11 cellular contexts compared by ENCODE assay signal in genomic region chr12:23760495-23760894, GRCh38.
DNase-seq lines count a peak whose midpoint lies in the region; ATAC-seq, FAIRE-seq and TF ChIP-seq lines count a peak whose summit lies in the region.
"Had no signal": no experiment of that assay in that cellular context is flagged by ENCODE, and none has a peak within 500 bp of the region (broad histone marks: within the 10 kb centered on the region; RNA-seq: fewer than 3 reads in every experiment).

No MANE protein-coding gene starts in this region.

- no peak overlapping the region for H3K18ac ChIP-seq in mesendoderm (ENCODE audit: low read length)

- no peak for TF ChIP-seq CTCF in K562 (IDR thresholded peaks at IDR 0.05 in 2 of 3, conservative IDR thresholded peaks at IDR 0.05 in 1 of 3; ENCODE audit: insufficient read depth in 2 of 3, low read depth in 1 of 3, low read length in 3 of 3)

- intact Hi-C loops in K562 (cut with micrococcal nuclease): no loop called here

- no peak for TF ChIP-seq POLR2A in K562 (conservative IDR thresholded peaks at IDR 0.05)

- H4K5ac ChIP-seq in mesendoderm (ENCODE audit: low read length): no peak overlapping the region

- 0 out of 2 replicates have a peak overlapping the region, but pooled peaks have one; percentile 26 for H3K27ac ChIP-seq in HUES64 (ENCODE audit: low read depth, low read length)
- H3K27ac ChIP-seq in K562 (ENCODE audit: extremely low read depth, low read depth, low read length): no peak overlapping the region
- H3K27ac ChIP-seq in mesendoderm (ENCODE audit: low read depth, low read length): no peak overlapping the region

- TF ChIP-seq RAD21 in K562 (CRISPR knock-in tag; conservative IDR thresholded peaks at IDR 0.05 in 1 of 2, IDR thresholded peaks at IDR 0.05 in 1 of 2): no peak

- WGBS in HUES64: 67% methylated on average over 1 of the region's 1 CpG
- 43% methylated on average over 1 of the region's 1 CpG for whole genome bisulfite sequencing in K562 (ENCODE audit: insufficient coverage, low coverage, missing lambda C conversion rate)
- WGBS in mesendoderm (ENCODE audit: extremely low coverage, insufficient coverage, low lambda C conversion rate): no CpG with 5 or more reads among the region's 1 CpG

- H3K4me2 ChIP-seq in K562 (ENCODE audit: insufficient read depth, low read length): no peak overlapping the region
- no peak overlapping the region for H3K4me2 ChIP-seq in mesendoderm (ENCODE audit: low read length)

- no peak overlapping the region for H2BK120ac ChIP-seq in mesendoderm (ENCODE audit: low read depth, low read length)

- no peaks in the 10 kb centered on the region for H3K27me3 ChIP-seq in HUES64 (ENCODE audit: insufficient read depth, low read length)
- H3K27me3 ChIP-seq in K562 (ENCODE audit: control insufficient read depth in 2 of 2, insufficient read depth in 2 of 2, low read length in 2 of 2): no peaks in the 10 kb centered on the region
- H3K27me3 ChIP-seq in mesendoderm (ENCODE audit: insufficient read depth, low read length, poor library complexity): no peaks in the 10 kb centered on the region
- H3K27me3 ChIP-seq: esophagus muscularis mucosa had no signal

- no peak for FAIRE-seq in K562 (lab: Jason Lieb, UNC)

- peaks cover 54% of the 10 kb centered on the region for H3K4me1 ChIP-seq in HUES64 (ENCODE audit: insufficient read depth, low read length)
- no peaks in the 10 kb centered on the region; a peak in 1 of 5 replicates for H3K4me1 ChIP-seq in K562 (replicated peaks in 1 of 2; ENCODE audit: control insufficient read depth in 2 of 2, insufficient read depth in 2 of 2, low read length in 2 of 2)
- H3K4me1 ChIP-seq in mesendoderm (ENCODE audit: control insufficient read depth, low read depth, low read length): no peaks in the 10 kb centered on the region

- no peak for ATAC-seq in K562
- ATAC-seq in HG03354 (IDR thresholded peaks at IDR 0.05; ENCODE audit: poor library complexity, severe bottlenecking, unreplicated experiment): no peak
- ATAC-seq in GM19324 (IDR thresholded peaks at IDR 0.05; ENCODE audit: low FRiP score, unreplicated experiment): no peak

- H3K4ac ChIP-seq in mesendoderm (ENCODE audit: low read depth, low read length): no peak overlapping the region

- peak overlapping the region; percentile 19; the same call in 1 of the 2 replicates for H2AFZ ChIP-seq in K562 (ENCODE audit: low read depth, low read length)

- no peak overlapping the region for H3K4me3 ChIP-seq in HUES64 (ENCODE audit: low read length)
- H3K4me3 ChIP-seq in K562: no peak overlapping the region
- no peak overlapping the region for H3K4me3 ChIP-seq in mesendoderm (ENCODE audit: low read length)
- H3K4me3 ChIP-seq: esophagus muscularis mucosa had no signal

- H2AK5ac ChIP-seq in mesendoderm (ENCODE audit: low read length): peak overlapping the region; percentile 45

- H2BK5ac ChIP-seq in mesendoderm (ENCODE audit: low read length): no peak overlapping the region

- no peaks in the 10 kb centered on the region for H3K36me3 ChIP-seq in HUES64 (ENCODE audit: insufficient read depth, low read length)
- no peaks in the 10 kb centered on the region for H3K36me3 ChIP-seq in K562 (ENCODE audit: control insufficient read depth, insufficient read depth, low read length)
- H3K36me3 ChIP-seq in mesendoderm (ENCODE audit: control insufficient read depth, insufficient read depth, low read length): no peaks in the 10 kb centered on the region
- H3K36me3 ChIP-seq: esophagus muscularis mucosa had no signal

- in situ Hi-C loops in K562 (cut with MboI): no loop called here

- BruUV-seq in K562 (replicated peaks; lab: Mats Ljungman, UMichigan): no TSS peak

- no peaks in the 10 kb centered on the region for H3K79me1 ChIP-seq in mesendoderm (ENCODE audit: low read length)

- no peaks in the 10 kb centered on the region for H3K9me1 ChIP-seq in K562 (ENCODE audit: control insufficient read depth, insufficient read depth, low read length)

- H3K56ac ChIP-seq in mesendoderm (ENCODE audit: low read length): peak overlapping the region; percentile 45

- no peak overlapping the region for H2BK15ac ChIP-seq in mesendoderm (replicated peaks; ENCODE audit: low read depth)

- H3K79me2 ChIP-seq in K562 (ENCODE audit: control insufficient read depth, insufficient read depth, low read length) (no peaks in the 10 kb centered on the region), mesendoderm (ENCODE audit: control insufficient read depth, insufficient read depth, low read length) (no peaks in the 10 kb centered on the region)

- no peak overlapping the region for H3K23ac ChIP-seq in mesendoderm (ENCODE audit: low read length)

- POLR2A ChIA-PET in K562 (lab: Yijun Ruan, JAX): no interaction called here

- peak; percentile 72 to 92 for DNase-seq in NCI-H2081 (lab: John Stamatoyannopoulos, UW)
- no peak for DNase-seq in K562 (ENCODE audit: extremely low read depth in 1 of 4, low spot score in 3 of 4)
- peak; percentile 23 for DNase-seq in mesendoderm
- DNase-seq in GM19238 (ENCODE audit: insufficient read length, low spot score): no peak
- DNase-seq in NCI-H2227 (lab: John Stamatoyannopoulos, UW; ENCODE audit: unreplicated experiment): no peak
- DNase-seq: CD4-positive, CD25-positive, alpha-beta regulatory T cell; NCI-H524 treated with DMSO at 0.1 percent for 48 hours had no signal

- no peaks in the 10 kb centered on the region for H3K9me3 ChIP-seq in HUES64 (ENCODE audit: insufficient read depth, low read depth, low read length)
- H3K9me3 ChIP-seq in K562 (replicated peaks; ENCODE audit: control insufficient read depth, insufficient read depth, low read depth, low read length): no peaks in the 10 kb centered on the region
- H3K9me3 ChIP-seq: esophagus muscularis mucosa had no signal

- H3K9ac ChIP-seq in HUES64 (ENCODE audit: low read depth, low read length) (no peak overlapping the region), K562 (ENCODE audit: insufficient read depth in 1 of 2, low read depth in 2 of 2, low read length in 2 of 2) (no peak overlapping the region), mesendoderm (ENCODE audit: low read length) (no peak overlapping the region)

- TF ChIP-seq EP300 in K562 (IDR thresholded peaks at IDR 0.05; ENCODE audit: low read length): no peak

- H4K20me1 ChIP-seq in K562 (replicated peaks; ENCODE audit: control insufficient read depth, insufficient read depth, low read length): no peaks in the 10 kb centered on the region

- CTCF ChIA-PET in K562 (lab: Yijun Ruan, JAX; ENCODE audit: low intra/inter-chr PET ratio): no interaction called here

- H4K8ac ChIP-seq in mesendoderm (ENCODE audit: low read depth, low read length): no peak overlapping the region

TF ChIP-seq in K562, 482 proteins besides CTCF, POLR2A, EP300 and RAD21:
- TF ChIP-seq ZNF280A (IDR thresholded peaks at IDR 0.05; ENCODE audit: low read depth, partially characterized antibody): no peak
- TF ChIP-seq SOX6 (IDR thresholded peaks at IDR 0.05): no peak
- no peak for TF ChIP-seq CTBP1 (IDR thresholded peaks at IDR 0.05; ENCODE audit: borderline replicate concordance)
- no peak for TF ChIP-seq MEF2D (tag; conservative IDR thresholded peaks at IDR 0.05; ENCODE audit: low read depth)
- TF ChIP-seq HDAC8 (tag; IDR thresholded peaks at IDR 0.05): no peak
- TF ChIP-seq TCF3 (CRISPR knock-in tag; IDR thresholded peaks at IDR 0.05): no peak
- TF ChIP-seq ZNF551 (CRISPR knock-in tag; IDR thresholded peaks at IDR 0.05): no peak
- no peak for TF ChIP-seq ZNF174 (CRISPR knock-in tag; IDR thresholded peaks at IDR 0.05)
- no peak for TF ChIP-seq HNRNPL (IDR thresholded peaks at IDR 0.05; ENCODE audit: low read depth, low read length)
- TF ChIP-seq REST (CRISPR knock-in tag; IDR thresholded peaks at IDR 0.05; ENCODE audit: low read depth): no peak
- TF ChIP-seq YY1 (IDR thresholded peaks at IDR 0.05; ENCODE audit: borderline replicate concordance in 1 of 3, control insufficient read depth in 1 of 3, extremely low read depth in 1 of 3, insufficient read depth in 3 of 3, insufficient read length in 1 of 3, insufficient replicate concordance in 2 of 3, low read depth in 1 of 3, low read length in 2 of 3): no peak
- no peak for TF ChIP-seq BCL6 (CRISPR knock-in tag; IDR thresholded peaks at IDR 0.05)
- no peak for TF ChIP-seq GATAD2A (IDR thresholded peaks at IDR 0.05)
TF ChIP-seq in K562: peak in this region for 0.

Comparison
In these comparisons a context has a peak if more than half of its experiments do, and no peak if none do; other contexts are left out.
1. DNase-seq: peak in NCI-H2081 (2 of 2) and mesendoderm (single experiment); none in K562 (0 of 4), GM19238 (single experiment) and NCI-H2227 (single experiment).